16 cellular contexts compared by ENCODE assay signal in the genomic region with DNA sequence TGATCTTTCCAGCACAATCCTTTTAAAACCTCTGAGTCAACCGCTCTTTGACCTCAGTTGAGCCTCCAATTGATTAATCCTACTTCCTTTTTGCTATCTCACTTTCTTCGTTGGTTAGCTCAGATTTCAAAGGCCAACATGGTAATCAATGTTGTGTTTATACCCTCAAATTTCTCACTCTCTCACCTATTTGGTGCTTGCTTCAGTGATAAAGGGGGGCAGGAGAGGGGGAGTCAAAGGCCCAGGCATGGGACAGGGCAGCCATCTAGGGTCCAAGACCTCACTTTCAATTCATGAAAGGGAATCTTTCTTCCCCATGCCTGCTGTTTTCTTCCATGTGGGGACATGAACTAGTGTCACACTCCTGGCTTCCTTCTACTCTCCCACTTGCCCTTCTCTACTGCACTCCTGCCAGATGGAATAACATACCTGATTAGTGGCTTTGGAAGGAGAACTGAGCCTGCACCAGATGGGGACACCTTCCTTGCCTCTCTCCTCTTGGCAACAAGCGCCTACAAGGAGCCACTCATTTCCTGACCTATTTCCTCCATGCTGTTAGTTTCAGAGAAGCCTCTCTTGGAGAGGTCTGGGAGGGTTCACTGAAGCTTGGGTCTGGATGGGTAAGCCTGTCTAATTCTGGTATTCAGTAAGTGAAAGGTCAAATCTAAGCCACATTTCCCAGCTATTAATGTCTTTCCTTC.
DNase-seq lines count a peak whose midpoint lies in the region; ATAC-seq and TF ChIP-seq lines count a peak whose summit lies in the region.
"Had no signal": no experiment of that assay in that cellular context is flagged by ENCODE, and none has a peak within 500 bp of the region (broad histone marks: within the 10 kb centered on the region; RNA-seq: fewer than 3 reads in every experiment).

No MANE protein-coding gene starts in this region.

- no peak overlapping the region; the same call in 1 of the 2 replicates for H3K4me3 ChIP-seq in ACC112 (ENCODE audit: low read depth, low read length)
- H3K4me3 ChIP-seq in right lobe of liver: peak overlapping the region in 1 of 3 donors; percentile 29
- H3K4me3 ChIP-seq: SJSA1 had no signal

- H3K4me1 ChIP-seq in ACC112 (ENCODE audit: control insufficient read depth, insufficient read depth, low read length, unreplicated experiment): peaks cover 23% of the 10 kb centered on the region
- H3K4me1 ChIP-seq in right lobe of liver: peaks cover 0 to 38% (median 14%) of the 10 kb centered on the region in 4 donors

- no peaks in the 10 kb centered on the region for H3K9me3 ChIP-seq in right lobe of liver
- H3K9me3 ChIP-seq: SJSA1 had no signal

- no peak for TF ChIP-seq POLR2A in right lobe of liver (IDR thresholded peaks at IDR 0.05)

- 35% methylated on average over 3 of the region's 3 CpGs for WGBS in right lobe of liver (ENCODE audit: insufficient coverage, low coverage, low lambda C conversion rate, missing lambda C conversion rate)

- intact Hi-C loops in right lobe of liver (cut with DNase I): no loop called here
- intact Hi-C loops in CD14-positive monocyte (cut with micrococcal nuclease): no loop called here

- peak; percentile 55 to 77 (median 74) for ATAC-seq in right lobe of liver
- ATAC-seq in GM18519 (IDR thresholded peaks at IDR 0.05; ENCODE audit: low FRiP score, unreplicated experiment): no peak

- H3K9me3 Mint-ChIP-seq in CD14-positive monocyte: no peaks in the 10 kb centered on the region
- H3K9me3 Mint-ChIP-seq: CD4-positive, alpha-beta memory T cell had no signal

- H3K27me3 Mint-ChIP-seq in CD14-positive monocyte (ENCODE audit: low read depth in 3 of 3): peaks cover 0 to 1% (median 0%) of the 10 kb centered on the region in 3 donors

- no peak overlapping the region for H3K27ac ChIP-seq in ACC112 (ENCODE audit: low read depth, low read length)
- peak overlapping the region; percentile 39 to 86 (median 73) for H3K27ac ChIP-seq in right lobe of liver
- H3K27ac ChIP-seq: SJSA1 had no signal

- no peak overlapping the region for H3K27ac Mint-ChIP-seq in CD14-positive monocyte
- H3K27ac Mint-ChIP-seq: CD4-positive, alpha-beta memory T cell had no signal

- H3K27me3 ChIP-seq in ACC112 (ENCODE audit: insufficient read depth, low read length): no peaks in the 10 kb centered on the region
- no peaks in the 10 kb centered on the region for H3K27me3 ChIP-seq in right lobe of liver
- H3K27me3 ChIP-seq: SJSA1 had no signal

- no peak overlapping the region for H3K4me3 Mint-ChIP-seq in CD14-positive monocyte
- H3K4me3 Mint-ChIP-seq: CD4-positive, alpha-beta memory T cell had no signal

- no peak for TF ChIP-seq CTCF in right lobe of liver (IDR thresholded peaks at IDR 0.05)
- TF ChIP-seq CTCF in CD14-positive monocyte (IDR thresholded peaks at IDR 0.05): no peak

- peak overlapping the region; percentile 80 for H2AFZ ChIP-seq in ACC112 (ENCODE audit: low read length, unreplicated experiment)

- no peaks in the 10 kb centered on the region for H3K36me3 ChIP-seq in ACC112 (ENCODE audit: insufficient read depth, low read length)
- peaks cover 0 to 2% (median 0%) of the 10 kb centered on the region in 4 donors for H3K36me3 ChIP-seq in right lobe of liver
- H3K36me3 ChIP-seq: SJSA1 had no signal

- no peaks in the 10 kb centered on the region for H3K36me3 Mint-ChIP-seq in CD14-positive monocyte
- H3K36me3 Mint-ChIP-seq: CD4-positive, alpha-beta memory T cell had no signal

- H3K4me1 Mint-ChIP-seq in CD14-positive monocyte: peaks cover 14% of the 10 kb centered on the region
- H3K4me1 Mint-ChIP-seq: CD4-positive, alpha-beta memory T cell had no signal

- H3K79me2 ChIP-seq in ACC112 (ENCODE audit: control insufficient read depth, insufficient read depth, low read length, unreplicated experiment): no peaks in the 10 kb centered on the region

- DNase-seq in HCEC 1CT: peak; percentile 49
- DNase-seq in cerebellum (ENCODE audit: low spot score): peak; percentile 57
- no peak for DNase-seq in right lobe of liver
- DNase-seq in stimulated activated CD4-positive, alpha-beta T cell treated with anti-CD3 and anti-CD28 coated beads, Interleukin-4, amount 100 ng/mL, for 4 hours: no peak
- no peak for DNase-seq in NOMO-1 treated with DMSO at 0.1 percent for 48 hours (lab: John Stamatoyannopoulos, UW; ENCODE audit: unreplicated experiment)
- no peak for DNase-seq in CD14-positive monocyte (ENCODE audit: low spot score)
- DNase-seq: Calu3; CD4-positive, alpha-beta memory T cell; NCI-H1105 treated with DMSO at 0.1 percent for 48 hours; NCI-H1694 treated with DMSO at 0.1 percent for 48 hours; NCI-H2227 treated with DMSO at 0.1 percent for 48 hours; NCI-H774; PC-3 had no signal

Comparison
In these comparisons a context has a peak if more than half of its experiments do, and no peak if none do; other contexts are left out.
1. DNase-seq: peak in HCEC 1CT (single experiment) and cerebellum (single experiment); none in right lobe of liver (0 of 3), stimulated activated CD4-positive, alpha-beta T cell treated with anti-CD3 and anti-CD28 coated beads, Interleukin-4, amount 100 ng/mL, for 4 hours (0 of 2), NOMO-1 treated with DMSO at 0.1 percent for 48 hours (single experiment) and CD14-positive monocyte (single experiment).